24 cellular contexts compared by ENCODE assay signal in genomic region chr6:46381057-46381456, GRCh38.
DNase-seq lines count a peak whose midpoint lies in the region; ATAC-seq, FAIRE-seq and TF ChIP-seq lines count a peak whose summit lies in the region.
"Had no signal": no experiment of that assay in that cellular context is flagged by ENCODE, and none has a peak within 500 bp of the region (broad histone marks: within the 10 kb centered on the region; RNA-seq: fewer than 3 reads in every experiment).

No MANE protein-coding gene starts in this region.

- TF ChIP-seq CTCF in left lung (IDR thresholded peaks at IDR 0.05) (no peak), GM13977 (IDR thresholded peaks at IDR 0.05; ENCODE audit: extremely low read depth, insufficient read depth, missing control alignments) (no peak)

- H3K4me1 Mint-ChIP-seq in activated T-helper 1 cell treated with anti-CD3 and anti-CD28 coated beads, Interleukin-12 subunit alpha, Interleukin-12 subunit beta, Interleukin-2, Interleukin-4 antibody, amounts not matched to agents 30 ng/mL and 10 ng/mL and 1 ng/mL, durations not matched to agents 14 hours and 24 hours and 36 hours (ENCODE audit: low read depth) = peaks cover 5% of the 10 kb centered on the region
- H3K4me1 Mint-ChIP-seq: CD4-positive, alpha-beta memory T cell had no signal

- peak; percentile 70 for FAIRE-seq in GM12892 (lab: Jason Lieb, UNC)

- no peaks in the 10 kb centered on the region for H3K27me3 ChIP-seq in left lung

- no peak overlapping the region for H3K27ac Mint-ChIP-seq in activated T-helper 1 cell treated with anti-CD3 and anti-CD28 coated beads, Interleukin-12 subunit alpha, Interleukin-12 subunit beta, Interleukin-2, Interleukin-4 antibody, amounts not matched to agents 30 ng/mL and 10 ng/mL and 1 ng/mL, durations not matched to agents 14 hours and 24 hours and 36 hours
- H3K27ac Mint-ChIP-seq: activated naive CD4-positive, alpha-beta T cell treated with anti-CD3 and anti-CD28 coated beads, Interleukin-2, amount 10 ng/mL, durations not matched to agents 7 days and 5 days; activated T-cell treated with anti-CD3 and anti-CD28 coated beads, Interleukin-2, amount 50 U/mL, for 24 hours; CD4-positive, alpha-beta memory T cell; stimulated activated naive CD8-positive, alpha-beta T cell treated with anti-CD3 and anti-CD28 coated beads, Interleukin-15, Interleukin-2, amounts not matched to agents 100 ng/mL and 50 ng/mL, for 24 hours had no signal

- H3K9me3 Mint-ChIP-seq in activated T-helper 1 cell treated with anti-CD3 and anti-CD28 coated beads, Interleukin-12 subunit alpha, Interleukin-12 subunit beta, Interleukin-2, Interleukin-4 antibody, amounts not matched to agents 30 ng/mL and 10 ng/mL and 1 ng/mL, durations not matched to agents 14 hours and 24 hours and 36 hours = no peaks in the 10 kb centered on the region
- H3K9me3 Mint-ChIP-seq: activated naive CD4-positive, alpha-beta T cell treated with anti-CD3 and anti-CD28 coated beads, Interleukin-2, amount 10 ng/mL, durations not matched to agents 7 days and 5 days; central memory CD8-positive, alpha-beta T cell; natural killer cell; stimulated activated naive CD8-positive, alpha-beta T cell treated with anti-CD3 and anti-CD28 coated beads, Interleukin-15, Interleukin-2, amounts not matched to agents 100 ng/mL and 50 ng/mL, for 24 hours had no signal

- H3K36me3 Mint-ChIP-seq in activated T-helper 1 cell treated with anti-CD3 and anti-CD28 coated beads, Interleukin-12 subunit alpha, Interleukin-12 subunit beta, Interleukin-2, Interleukin-4 antibody, amounts not matched to agents 30 ng/mL and 10 ng/mL and 1 ng/mL, durations not matched to agents 14 hours and 24 hours and 36 hours (ENCODE audit: low read depth) = no peaks in the 10 kb centered on the region
- H3K36me3 Mint-ChIP-seq: activated naive CD4-positive, alpha-beta T cell treated with anti-CD3 and anti-CD28 coated beads, Interleukin-2, amount 10 ng/mL, durations not matched to agents 7 days and 5 days; CD4-positive, alpha-beta memory T cell; natural killer cell had no signal

- no peaks in the 10 kb centered on the region for H3K36me3 ChIP-seq in left lung

- no peak overlapping the region for H3K27ac ChIP-seq in left lung

- H3K4me3 ChIP-seq in left lung = no peak overlapping the region

- peak; percentile 18 for ATAC-seq in left lung
- ATAC-seq: natural killer cell, SK-N-SH treated with all-trans-retinoic acid at 6 μM for 48 hours had no signal

- no peak overlapping the region for H3K4me3 Mint-ChIP-seq in activated T-helper 1 cell treated with anti-CD3 and anti-CD28 coated beads, Interleukin-12 subunit alpha, Interleukin-12 subunit beta, Interleukin-2, Interleukin-4 antibody, amounts not matched to agents 30 ng/mL and 10 ng/mL and 1 ng/mL, durations not matched to agents 14 hours and 24 hours and 36 hours
- H3K4me3 Mint-ChIP-seq: activated naive CD4-positive, alpha-beta T cell treated with anti-CD3 and anti-CD28 coated beads, Interleukin-2, amount 10 ng/mL, durations not matched to agents 7 days and 5 days; activated T-cell treated with anti-CD3 and anti-CD28 coated beads, Interleukin-2, amount 50 U/mL, for 24 hours; CD4-positive, alpha-beta memory T cell; central memory CD8-positive, alpha-beta T cell; natural killer cell; stimulated activated naive CD8-positive, alpha-beta T cell treated with anti-CD3 and anti-CD28 coated beads, Interleukin-15, Interleukin-2, amounts not matched to agents 100 ng/mL and 50 ng/mL, for 24 hours had no signal

- H3K27me3 Mint-ChIP-seq in activated T-helper 1 cell treated with anti-CD3 and anti-CD28 coated beads, Interleukin-12 subunit alpha, Interleukin-12 subunit beta, Interleukin-2, Interleukin-4 antibody, amounts not matched to agents 30 ng/mL and 10 ng/mL and 1 ng/mL, durations not matched to agents 14 hours and 24 hours and 36 hours (ENCODE audit: insufficient read depth) = peaks cover 6% of the 10 kb centered on the region

- in situ Hi-C loops in GM13977 (cut with MboI; ENCODE audit: low pct_unique_long_range_greater_than_20kb, low sequenced_read_pairs, unreplicated experiment) = no loop called here

- intact Hi-C loops in left lung (cut with DNase I) = no loop called here
- intact Hi-C loops in activated T-helper 1 cell treated with anti-CD3 and anti-CD28 coated beads, Interleukin-12 subunit alpha, Interleukin-12 subunit beta, Interleukin-2, Interleukin-4 antibody, amounts not matched to agents 30 ng/mL and 10 ng/mL and 1 ng/mL, durations not matched to agents 14 hours and 24 hours and 36 hours (cut with micrococcal nuclease) = no loop called here

- no peaks in the 10 kb centered on the region for H3K9me3 ChIP-seq in left lung

- H3K4me1 ChIP-seq in left lung = no peaks in the 10 kb centered on the region

- peak; percentile 11 for DNase-seq in COLO668 (lab: John Stamatoyannopoulos, UW; ENCODE audit: unreplicated experiment)
- DNase-seq in GM12892 (ENCODE audit: insufficient read length) = no peak
- DNase-seq in NCI-H748 (lab: John Stamatoyannopoulos, UW; ENCODE audit: unreplicated experiment) = peak; percentile 86
- DNase-seq in left lung = no peak
- no peak for DNase-seq in activated CD4-positive, alpha-beta T cell treated with anti-CD3 and anti-CD28 coated beads for 48 hours
- DNase-seq in GM13977 (ENCODE audit: low spot score) = no peak
- no peak for DNase-seq in COLO829 (ENCODE audit: low spot score)
- DNase-seq in activated T-helper 1 cell treated with anti-CD3 and anti-CD28 coated beads, Interleukin-12 subunit alpha, Interleukin-12 subunit beta, Interleukin-2, Interleukin-4 antibody, amounts not matched to agents 30 ng/mL and 10 ng/mL and 1 ng/mL, durations not matched to agents 14 hours and 24 hours and 36 hours (ENCODE audit: low spot score) = no peak
- DNase-seq: activated CD4-positive, CD25-positive, alpha-beta regulatory T cell treated with anti-CD3 and anti-CD28 coated beads, Interleukin-2, amount 50 U/mL, for 72 hours; activated naive CD4-positive, alpha-beta T cell treated with anti-CD3 and anti-CD28 coated beads, Interleukin-2, amount 10 ng/mL, durations not matched to agents 7 days and 5 days; activated T-cell treated with anti-CD3 and anti-CD28 coated beads, Interleukin-2, amount 50 U/mL, for 24 hours; CD4-positive, alpha-beta memory T cell; foreskin melanocyte; HCEC 1CT; hypothalamus; Kasumi-1; natural killer cell; posterior cingulate gyrus; RPMI8226; stimulated activated CD4-positive, alpha-beta T cell treated with anti-CD3 and anti-CD28 coated beads, Interleukin-1b, Interleukin-23, amount 100 ng/mL, for 48 hours; T-helper 9 cell had no signal

- TF ChIP-seq POLR2A in GM12892 (IDR thresholded peaks at IDR 0.05; ENCODE audit: low read depth, low read length) = no peak

Comparison
In these comparisons a context has a peak if more than half of its experiments do, and no peak if none do; other contexts are left out.
1. DNase-seq: peak in COLO668 (single experiment) and NCI-H748 (single experiment); none in GM12892 (single experiment), left lung (0 of 2), activated CD4-positive, alpha-beta T cell treated with anti-CD3 and anti-CD28 coated beads for 48 hours (single experiment), GM13977 (single experiment), COLO829 (single experiment) and activated T-helper 1 cell treated with anti-CD3 and anti-CD28 coated beads, Interleukin-12 subunit alpha, Interleukin-12 subunit beta, Interleukin-2, Interleukin-4 antibody, amounts not matched to agents 30 ng/mL and 10 ng/mL and 1 ng/mL, durations not matched to agents 14 hours and 24 hours and 36 hours (single experiment).